ENCODE assay signal across 1 cellular context in the genomic region with DNA sequence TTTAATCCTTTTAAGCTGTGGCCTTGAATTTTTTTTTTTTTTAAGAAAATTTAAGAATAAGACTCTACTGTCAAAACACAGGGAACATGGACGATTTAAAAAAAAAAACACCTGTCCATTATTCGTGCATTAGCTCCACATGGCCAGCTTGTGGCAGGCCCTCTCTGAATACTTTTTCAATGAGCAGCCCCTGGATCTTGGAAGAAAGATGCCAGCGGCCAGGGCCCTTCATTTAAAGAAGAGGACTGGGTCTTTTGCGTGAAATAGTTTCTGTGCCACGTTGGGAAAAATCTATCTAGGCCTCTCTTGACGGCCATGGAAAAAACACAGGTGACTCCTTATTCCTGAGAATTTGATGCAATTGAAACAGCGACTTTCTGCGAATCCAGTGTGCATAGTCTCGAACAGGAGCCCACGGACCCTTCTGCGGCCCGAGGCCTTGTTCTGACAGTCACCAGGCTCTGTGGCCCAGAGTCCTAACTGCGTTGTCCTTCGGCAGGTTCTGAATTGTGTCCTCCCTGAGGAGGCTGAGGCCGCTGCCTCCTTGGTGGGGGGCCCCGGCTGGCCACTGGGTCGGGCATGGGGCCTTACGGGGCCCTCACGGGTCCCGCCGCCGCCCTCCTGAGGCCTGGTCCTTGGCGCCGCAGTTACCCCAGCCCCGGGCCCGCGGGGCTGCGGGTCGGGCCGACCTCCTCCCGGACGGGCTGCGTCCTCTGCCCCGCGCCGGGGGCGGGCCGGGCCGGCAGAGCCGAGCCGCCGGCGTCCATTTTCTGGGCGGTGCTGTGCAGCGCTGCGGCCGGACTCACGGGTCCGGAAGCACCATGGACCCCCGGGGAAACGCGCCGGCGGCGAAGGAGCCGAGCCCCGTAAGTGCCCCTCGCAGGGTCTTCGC.
TF ChIP-seq lines count a peak whose summit lies in the region.

No MANE protein-coding gene starts in this region.

TF ChIP-seq in GM23338, 12 proteins besides CTCF, POLR2A, EP300 and RAD21:
- TF ChIP-seq, protein P1, sequence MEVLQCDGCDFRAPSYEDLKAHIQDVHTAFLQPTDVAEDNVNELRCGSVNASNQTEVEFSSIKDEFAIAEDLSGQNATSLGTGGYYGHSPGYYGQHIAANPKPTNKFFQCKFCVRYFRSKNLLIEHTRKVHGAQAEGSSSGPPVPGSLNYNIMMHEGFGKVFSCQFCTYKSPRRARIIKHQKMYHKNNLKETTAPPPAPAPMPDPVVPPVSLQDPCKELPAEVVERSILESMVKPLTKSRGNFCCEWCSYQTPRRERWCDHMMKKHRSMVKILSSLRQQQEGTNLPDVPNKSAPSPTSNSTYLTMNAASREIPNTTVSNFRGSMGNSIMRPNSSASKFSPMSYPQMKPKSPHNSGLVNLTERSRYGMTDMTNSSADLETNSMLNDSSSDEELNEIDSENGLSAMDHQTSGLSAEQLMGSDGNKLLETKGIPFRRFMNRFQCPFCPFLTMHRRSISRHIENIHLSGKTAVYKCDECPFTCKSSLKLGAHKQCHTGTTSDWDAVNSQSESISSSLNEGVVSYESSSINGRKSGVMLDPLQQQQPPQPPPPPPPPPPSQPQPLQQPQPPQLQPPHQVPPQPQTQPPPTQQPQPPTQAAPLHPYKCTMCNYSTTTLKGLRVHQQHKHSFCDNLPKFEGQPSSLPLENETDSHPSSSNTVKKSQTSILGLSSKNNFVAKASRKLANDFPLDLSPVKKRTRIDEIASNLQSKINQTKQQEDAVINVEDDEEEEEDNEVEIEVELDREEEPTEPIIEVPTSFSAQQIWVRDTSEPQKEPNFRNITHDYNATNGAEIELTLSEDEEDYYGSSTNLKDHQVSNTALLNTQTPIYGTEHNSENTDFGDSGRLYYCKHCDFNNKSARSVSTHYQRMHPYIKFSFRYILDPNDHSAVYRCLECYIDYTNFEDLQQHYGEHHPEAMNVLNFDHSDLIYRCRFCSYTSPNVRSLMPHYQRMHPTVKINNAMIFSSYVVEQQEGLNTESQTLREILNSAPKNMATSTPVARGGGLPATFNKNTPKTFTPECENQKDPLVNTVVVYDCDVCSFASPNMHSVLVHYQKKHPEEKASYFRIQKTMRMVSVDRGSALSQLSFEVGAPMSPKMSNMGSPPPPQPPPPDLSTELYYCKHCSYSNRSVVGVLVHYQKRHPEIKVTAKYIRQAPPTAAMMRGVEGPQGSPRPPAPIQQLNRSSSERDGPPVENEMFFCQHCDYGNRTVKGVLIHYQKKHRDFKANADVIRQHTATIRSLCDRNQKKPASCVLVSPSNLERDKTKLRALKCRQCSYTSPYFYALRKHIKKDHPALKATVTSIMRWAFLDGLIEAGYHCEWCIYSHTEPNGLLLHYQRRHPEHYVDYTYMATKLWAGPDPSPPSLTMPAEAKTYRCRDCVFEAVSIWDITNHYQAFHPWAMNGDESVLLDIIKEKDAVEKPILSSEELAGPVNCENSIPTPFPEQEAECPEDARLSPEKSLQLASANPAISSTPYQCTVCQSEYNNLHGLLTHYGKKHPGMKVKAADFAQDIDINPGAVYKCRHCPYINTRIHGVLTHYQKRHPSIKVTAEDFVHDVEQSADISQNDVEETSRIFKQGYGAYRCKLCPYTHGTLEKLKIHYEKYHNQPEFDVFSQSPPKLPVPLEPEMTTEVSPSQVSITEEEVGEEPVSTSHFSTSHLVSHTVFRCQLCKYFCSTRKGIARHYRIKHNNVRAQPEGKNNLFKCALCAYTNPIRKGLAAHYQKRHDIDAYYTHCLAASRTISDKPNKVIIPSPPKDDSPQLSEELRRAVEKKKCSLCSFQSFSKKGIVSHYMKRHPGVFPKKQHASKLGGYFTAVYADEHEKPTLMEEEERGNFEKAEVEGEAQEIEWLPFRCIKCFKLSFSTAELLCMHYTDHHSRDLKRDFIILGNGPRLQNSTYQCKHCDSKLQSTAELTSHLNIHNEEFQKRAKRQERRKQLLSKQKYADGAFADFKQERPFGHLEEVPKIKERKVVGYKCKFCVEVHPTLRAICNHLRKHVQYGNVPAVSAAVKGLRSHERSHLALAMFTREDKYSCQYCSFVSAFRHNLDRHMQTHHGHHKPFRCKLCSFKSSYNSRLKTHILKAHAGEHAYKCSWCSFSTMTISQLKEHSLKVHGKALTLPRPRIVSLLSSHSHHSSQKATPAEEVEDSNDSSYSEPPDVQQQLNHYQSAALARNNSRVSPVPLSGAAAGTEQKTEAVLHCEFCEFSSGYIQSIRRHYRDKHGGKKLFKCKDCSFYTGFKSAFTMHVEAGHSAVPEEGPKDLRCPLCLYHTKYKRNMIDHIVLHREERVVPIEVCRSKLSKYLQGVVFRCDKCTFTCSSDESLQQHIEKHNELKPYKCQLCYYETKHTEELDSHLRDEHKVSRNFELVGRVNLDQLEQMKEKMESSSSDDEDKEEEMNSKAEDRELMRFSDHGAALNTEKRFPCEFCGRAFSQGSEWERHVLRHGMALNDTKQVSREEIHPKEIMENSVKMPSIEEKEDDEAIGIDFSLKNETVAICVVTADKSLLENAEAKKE (CRISPR knock-in tag; IDR thresholded peaks at IDR 0.05) = no peak
- TF ChIP-seq ZNF331 (CRISPR knock-in tag; IDR thresholded peaks at IDR 0.05; ENCODE audit: low read depth) (no peak), STAT1 (IDR thresholded peaks at IDR 0.05; ENCODE audit: unreplicated experiment) (no peak), CREB1 (CRISPR knock-in tag; IDR thresholded peaks at IDR 0.05; ENCODE audit: low read depth) (no peak), POLR2AphosphoS5 (IDR thresholded peaks at IDR 0.05; ENCODE audit: low read depth) (no peak)
- TF ChIP-seq, protein P2, sequence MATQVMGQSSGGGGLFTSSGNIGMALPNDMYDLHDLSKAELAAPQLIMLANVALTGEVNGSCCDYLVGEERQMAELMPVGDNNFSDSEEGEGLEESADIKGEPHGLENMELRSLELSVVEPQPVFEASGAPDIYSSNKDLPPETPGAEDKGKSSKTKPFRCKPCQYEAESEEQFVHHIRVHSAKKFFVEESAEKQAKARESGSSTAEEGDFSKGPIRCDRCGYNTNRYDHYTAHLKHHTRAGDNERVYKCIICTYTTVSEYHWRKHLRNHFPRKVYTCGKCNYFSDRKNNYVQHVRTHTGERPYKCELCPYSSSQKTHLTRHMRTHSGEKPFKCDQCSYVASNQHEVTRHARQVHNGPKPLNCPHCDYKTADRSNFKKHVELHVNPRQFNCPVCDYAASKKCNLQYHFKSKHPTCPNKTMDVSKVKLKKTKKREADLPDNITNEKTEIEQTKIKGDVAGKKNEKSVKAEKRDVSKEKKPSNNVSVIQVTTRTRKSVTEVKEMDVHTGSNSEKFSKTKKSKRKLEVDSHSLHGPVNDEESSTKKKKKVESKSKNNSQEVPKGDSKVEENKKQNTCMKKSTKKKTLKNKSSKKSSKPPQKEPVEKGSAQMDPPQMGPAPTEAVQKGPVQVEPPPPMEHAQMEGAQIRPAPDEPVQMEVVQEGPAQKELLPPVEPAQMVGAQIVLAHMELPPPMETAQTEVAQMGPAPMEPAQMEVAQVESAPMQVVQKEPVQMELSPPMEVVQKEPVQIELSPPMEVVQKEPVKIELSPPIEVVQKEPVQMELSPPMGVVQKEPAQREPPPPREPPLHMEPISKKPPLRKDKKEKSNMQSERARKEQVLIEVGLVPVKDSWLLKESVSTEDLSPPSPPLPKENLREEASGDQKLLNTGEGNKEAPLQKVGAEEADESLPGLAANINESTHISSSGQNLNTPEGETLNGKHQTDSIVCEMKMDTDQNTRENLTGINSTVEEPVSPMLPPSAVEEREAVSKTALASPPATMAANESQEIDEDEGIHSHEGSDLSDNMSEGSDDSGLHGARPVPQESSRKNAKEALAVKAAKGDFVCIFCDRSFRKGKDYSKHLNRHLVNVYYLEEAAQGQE (IDR thresholded peaks at IDR 0.05; ENCODE audit: unreplicated experiment) = no peak
